ENCODE assay signal across 1 cellular context in the genomic region with DNA sequence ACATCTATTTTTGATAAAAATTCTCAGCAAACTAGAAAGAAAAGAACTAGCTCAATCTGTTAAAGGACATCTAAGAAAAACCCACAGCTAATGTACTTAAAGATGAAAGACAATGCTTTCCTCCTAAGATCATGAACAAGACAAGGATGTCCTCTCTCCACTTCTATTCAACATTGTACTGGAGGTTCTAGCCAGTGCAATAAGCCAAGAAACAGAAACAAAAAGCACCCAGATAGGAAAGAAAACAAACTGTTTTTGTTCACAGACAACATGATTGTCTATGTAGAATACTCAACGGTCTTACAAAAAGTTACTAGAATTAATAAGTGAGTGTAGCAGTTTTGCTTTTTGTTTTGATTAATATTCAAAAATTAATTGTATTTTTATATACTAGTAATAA.
TF ChIP-seq lines count a peak whose summit lies in the region.

No MANE protein-coding gene starts in this region.

TF ChIP-seq in SK-N-SH treated with all-trans-retinoic acid at 6 μM for 48 hours, 23 proteins besides CTCF, POLR2A, EP300 and RAD21:
- TF ChIP-seq RARB (CRISPR knock-in tag; IDR thresholded peaks at IDR 0.05), result no peak
- no peak for TF ChIP-seq CSDC2 (CRISPR knock-in tag; IDR thresholded peaks at IDR 0.05)
- TF ChIP-seq ZFP3 (CRISPR knock-in tag; IDR thresholded peaks at IDR 0.05), result no peak
- no peak for TF ChIP-seq ESRRG (CRISPR knock-in tag; IDR thresholded peaks at IDR 0.05)
- TF ChIP-seq, protein P1, sequence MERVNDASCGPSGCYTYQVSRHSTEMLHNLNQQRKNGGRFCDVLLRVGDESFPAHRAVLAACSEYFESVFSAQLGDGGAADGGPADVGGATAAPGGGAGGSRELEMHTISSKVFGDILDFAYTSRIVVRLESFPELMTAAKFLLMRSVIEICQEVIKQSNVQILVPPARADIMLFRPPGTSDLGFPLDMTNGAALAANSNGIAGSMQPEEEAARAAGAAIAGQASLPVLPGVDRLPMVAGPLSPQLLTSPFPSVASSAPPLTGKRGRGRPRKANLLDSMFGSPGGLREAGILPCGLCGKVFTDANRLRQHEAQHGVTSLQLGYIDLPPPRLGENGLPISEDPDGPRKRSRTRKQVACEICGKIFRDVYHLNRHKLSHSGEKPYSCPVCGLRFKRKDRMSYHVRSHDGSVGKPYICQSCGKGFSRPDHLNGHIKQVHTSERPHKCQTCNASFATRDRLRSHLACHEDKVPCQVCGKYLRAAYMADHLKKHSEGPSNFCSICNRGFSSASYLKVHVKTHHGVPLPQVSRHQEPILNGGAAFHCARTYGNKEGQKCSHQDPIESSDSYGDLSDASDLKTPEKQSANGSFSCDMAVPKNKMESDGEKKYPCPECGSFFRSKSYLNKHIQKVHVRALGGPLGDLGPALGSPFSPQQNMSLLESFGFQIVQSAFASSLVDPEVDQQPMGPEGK (CRISPR knock-in tag; IDR thresholded peaks at IDR 0.05; ENCODE audit: borderline replicate concordance), result no peak
- no peak for TF ChIP-seq ZFP30 (CRISPR knock-in tag; IDR thresholded peaks at IDR 0.05)
- no peak for TF ChIP-seq BACH2 (CRISPR knock-in tag; IDR thresholded peaks at IDR 0.05; ENCODE audit: borderline replicate concordance)
- TF ChIP-seq TCF4 (CRISPR knock-in tag; IDR thresholded peaks at IDR 0.05; ENCODE audit: borderline replicate concordance), result no peak
- TF ChIP-seq ZC3H10 (CRISPR knock-in tag; IDR thresholded peaks at IDR 0.05), result no peak
- TF ChIP-seq, protein P2, sequence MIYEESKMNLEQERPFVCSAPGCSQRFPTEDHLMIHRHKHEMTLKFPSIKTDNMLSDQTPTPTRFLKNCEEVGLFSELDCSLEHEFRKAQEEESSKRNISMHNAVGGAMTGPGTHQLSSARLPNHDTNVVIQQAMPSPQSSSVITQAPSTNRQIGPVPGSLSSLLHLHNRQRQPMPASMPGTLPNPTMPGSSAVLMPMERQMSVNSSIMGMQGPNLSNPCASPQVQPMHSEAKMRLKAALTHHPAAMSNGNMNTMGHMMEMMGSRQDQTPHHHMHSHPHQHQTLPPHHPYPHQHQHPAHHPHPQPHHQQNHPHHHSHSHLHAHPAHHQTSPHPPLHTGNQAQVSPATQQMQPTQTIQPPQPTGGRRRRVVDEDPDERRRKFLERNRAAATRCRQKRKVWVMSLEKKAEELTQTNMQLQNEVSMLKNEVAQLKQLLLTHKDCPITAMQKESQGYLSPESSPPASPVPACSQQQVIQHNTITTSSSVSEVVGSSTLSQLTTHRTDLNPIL (CRISPR knock-in tag; IDR thresholded peaks at IDR 0.05; ENCODE audit: low read depth), result no peak
